ENCODE assay signal across 2 cellular contexts in genomic region chr11:130449996-130450419, GRCh38.
TF ChIP-seq lines count a peak whose summit lies in the region.

No MANE protein-coding gene starts in this region.

TF ChIP-seq in liver, 16 proteins besides CTCF, POLR2A, EP300 and RAD21:
- TF ChIP-seq, protein P1, sequence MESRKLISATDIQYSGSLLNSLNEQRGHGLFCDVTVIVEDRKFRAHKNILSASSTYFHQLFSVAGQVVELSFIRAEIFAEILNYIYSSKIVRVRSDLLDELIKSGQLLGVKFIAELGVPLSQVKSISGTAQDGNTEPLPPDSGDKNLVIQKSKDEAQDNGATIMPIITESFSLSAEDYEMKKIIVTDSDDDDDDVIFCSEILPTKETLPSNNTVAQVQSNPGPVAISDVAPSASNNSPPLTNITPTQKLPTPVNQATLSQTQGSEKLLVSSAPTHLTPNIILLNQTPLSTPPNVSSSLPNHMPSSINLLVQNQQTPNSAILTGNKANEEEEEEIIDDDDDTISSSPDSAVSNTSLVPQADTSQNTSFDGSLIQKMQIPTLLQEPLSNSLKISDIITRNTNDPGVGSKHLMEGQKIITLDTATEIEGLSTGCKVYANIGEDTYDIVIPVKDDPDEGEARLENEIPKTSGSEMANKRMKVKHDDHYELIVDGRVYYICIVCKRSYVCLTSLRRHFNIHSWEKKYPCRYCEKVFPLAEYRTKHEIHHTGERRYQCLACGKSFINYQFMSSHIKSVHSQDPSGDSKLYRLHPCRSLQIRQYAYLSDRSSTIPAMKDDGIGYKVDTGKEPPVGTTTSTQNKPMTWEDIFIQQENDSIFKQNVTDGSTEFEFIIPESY (IDR thresholded peaks at IDR 0.05) = no peak
- no peak for TF ChIP-seq HNF4A (conservative IDR thresholded peaks at IDR 0.05)
- no peak for TF ChIP-seq TAF1 (conservative IDR thresholded peaks at IDR 0.05)
- TF ChIP-seq FOXA1 (IDR thresholded peaks at IDR 0.05) = no peak

TF ChIP-seq in HepG2, 621 proteins besides CTCF, POLR2A, EP300 and RAD21:
- TF ChIP-seq IRX3 (CRISPR knock-in tag; IDR thresholded peaks at IDR 0.05; ENCODE audit: borderline replicate concordance, low read depth) (no peak), KAT7 (CRISPR knock-in tag; IDR thresholded peaks at IDR 0.05; ENCODE audit: borderline replicate concordance) (no peak), DR1 (CRISPR knock-in tag; IDR thresholded peaks at IDR 0.05) (no peak), BRD4 (CRISPR knock-in tag; IDR thresholded peaks at IDR 0.05) (no peak), NFYB (CRISPR knock-in tag; IDR thresholded peaks at IDR 0.05) (no peak), ZNF816 (CRISPR knock-in tag; IDR thresholded peaks at IDR 0.05; ENCODE audit: borderline replicate concordance) (no peak), ZNF367 (CRISPR knock-in tag; IDR thresholded peaks at IDR 0.05; ENCODE audit: borderline replicate concordance) (no peak), ARHGAP35 (CRISPR knock-in tag; IDR thresholded peaks at IDR 0.05; ENCODE audit: borderline replicate concordance) (no peak), ZNF407 (CRISPR knock-in tag; IDR thresholded peaks at IDR 0.05; ENCODE audit: not compliant biosample characterization) (no peak), ZNF276 (CRISPR knock-in tag; IDR thresholded peaks at IDR 0.05; ENCODE audit: low read depth) (no peak), MYC (CRISPR knock-in tag; IDR thresholded peaks at IDR 0.05; ENCODE audit: borderline replicate concordance) (no peak), ZNF747 (CRISPR knock-in tag; IDR thresholded peaks at IDR 0.05; ENCODE audit: borderline replicate concordance) (no peak), ZNF260 (CRISPR knock-in tag; IDR thresholded peaks at IDR 0.05; ENCODE audit: borderline replicate concordance, low read depth) (no peak), RFX1 (IDR thresholded peaks at IDR 0.05) (no peak), GTF3A (CRISPR knock-in tag; conservative IDR thresholded peaks at IDR 0.05) (no peak)
- TF ChIP-seq, protein P2, sequence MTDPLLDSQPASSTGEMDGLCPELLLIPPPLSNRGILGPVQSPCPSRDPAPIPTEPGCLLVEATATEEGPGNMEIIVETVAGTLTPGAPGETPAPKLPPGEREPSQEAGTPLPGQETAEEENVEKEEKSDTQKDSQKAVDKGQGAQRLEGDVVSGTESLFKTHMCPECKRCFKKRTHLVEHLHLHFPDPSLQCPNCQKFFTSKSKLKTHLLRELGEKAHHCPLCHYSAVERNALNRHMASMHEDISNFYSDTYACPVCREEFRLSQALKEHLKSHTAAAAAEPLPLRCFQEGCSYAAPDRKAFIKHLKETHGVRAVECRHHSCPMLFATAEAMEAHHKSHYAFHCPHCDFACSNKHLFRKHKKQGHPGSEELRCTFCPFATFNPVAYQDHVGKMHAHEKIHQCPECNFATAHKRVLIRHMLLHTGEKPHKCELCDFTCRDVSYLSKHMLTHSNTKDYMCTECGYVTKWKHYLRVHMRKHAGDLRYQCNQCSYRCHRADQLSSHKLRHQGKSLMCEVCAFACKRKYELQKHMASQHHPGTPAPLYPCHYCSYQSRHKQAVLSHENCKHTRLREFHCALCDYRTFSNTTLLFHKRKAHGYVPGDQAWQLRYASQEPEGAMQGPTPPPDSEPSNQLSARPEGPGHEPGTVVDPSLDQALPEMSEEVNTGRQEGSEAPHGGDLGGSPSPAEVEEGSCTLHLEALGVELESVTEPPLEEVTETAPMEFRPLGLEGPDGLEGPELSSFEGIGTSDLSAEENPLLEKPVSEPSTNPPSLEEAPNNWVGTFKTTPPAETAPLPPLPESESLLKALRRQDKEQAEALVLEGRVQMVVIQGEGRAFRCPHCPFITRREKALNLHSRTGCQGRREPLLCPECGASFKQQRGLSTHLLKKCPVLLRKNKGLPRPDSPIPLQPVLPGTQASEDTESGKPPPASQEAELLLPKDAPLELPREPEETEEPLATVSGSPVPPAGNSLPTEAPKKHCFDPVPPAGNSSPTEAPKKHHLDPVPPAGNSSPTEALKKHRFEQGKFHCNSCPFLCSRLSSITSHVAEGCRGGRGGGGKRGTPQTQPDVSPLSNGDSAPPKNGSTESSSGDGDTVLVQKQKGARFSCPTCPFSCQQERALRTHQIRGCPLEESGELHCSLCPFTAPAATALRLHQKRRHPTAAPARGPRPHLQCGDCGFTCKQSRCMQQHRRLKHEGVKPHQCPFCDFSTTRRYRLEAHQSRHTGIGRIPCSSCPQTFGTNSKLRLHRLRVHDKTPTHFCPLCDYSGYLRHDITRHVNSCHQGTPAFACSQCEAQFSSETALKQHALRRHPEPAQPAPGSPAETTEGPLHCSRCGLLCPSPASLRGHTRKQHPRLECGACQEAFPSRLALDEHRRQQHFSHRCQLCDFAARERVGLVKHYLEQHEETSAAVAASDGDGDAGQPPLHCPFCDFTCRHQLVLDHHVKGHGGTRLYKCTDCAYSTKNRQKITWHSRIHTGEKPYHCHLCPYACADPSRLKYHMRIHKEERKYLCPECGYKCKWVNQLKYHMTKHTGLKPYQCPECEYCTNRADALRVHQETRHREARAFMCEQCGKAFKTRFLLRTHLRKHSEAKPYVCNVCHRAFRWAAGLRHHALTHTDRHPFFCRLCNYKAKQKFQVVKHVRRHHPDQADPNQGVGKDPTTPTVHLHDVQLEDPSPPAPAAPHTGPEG (CRISPR knock-in tag; IDR thresholded peaks at IDR 0.05) = no peak
- TF ChIP-seq, protein P3, sequence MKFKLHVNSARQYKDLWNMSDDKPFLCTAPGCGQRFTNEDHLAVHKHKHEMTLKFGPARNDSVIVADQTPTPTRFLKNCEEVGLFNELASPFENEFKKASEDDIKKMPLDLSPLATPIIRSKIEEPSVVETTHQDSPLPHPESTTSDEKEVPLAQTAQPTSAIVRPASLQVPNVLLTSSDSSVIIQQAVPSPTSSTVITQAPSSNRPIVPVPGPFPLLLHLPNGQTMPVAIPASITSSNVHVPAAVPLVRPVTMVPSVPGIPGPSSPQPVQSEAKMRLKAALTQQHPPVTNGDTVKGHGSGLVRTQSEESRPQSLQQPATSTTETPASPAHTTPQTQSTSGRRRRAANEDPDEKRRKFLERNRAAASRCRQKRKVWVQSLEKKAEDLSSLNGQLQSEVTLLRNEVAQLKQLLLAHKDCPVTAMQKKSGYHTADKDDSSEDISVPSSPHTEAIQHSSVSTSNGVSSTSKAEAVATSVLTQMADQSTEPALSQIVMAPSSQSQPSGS (CRISPR knock-in tag; IDR thresholded peaks at IDR 0.05) = no peak
- TF ChIP-seq, protein P4, sequence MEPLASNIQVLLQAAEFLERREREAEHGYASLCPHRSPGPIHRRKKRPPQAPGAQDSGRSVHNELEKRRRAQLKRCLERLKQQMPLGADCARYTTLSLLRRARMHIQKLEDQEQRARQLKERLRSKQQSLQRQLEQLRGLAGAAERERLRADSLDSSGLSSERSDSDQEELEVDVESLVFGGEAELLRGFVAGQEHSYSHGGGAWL (CRISPR knock-in tag; IDR thresholded peaks at IDR 0.05) = no peak
